12 cellular contexts compared by ENCODE assay signal in the genomic region with DNA sequence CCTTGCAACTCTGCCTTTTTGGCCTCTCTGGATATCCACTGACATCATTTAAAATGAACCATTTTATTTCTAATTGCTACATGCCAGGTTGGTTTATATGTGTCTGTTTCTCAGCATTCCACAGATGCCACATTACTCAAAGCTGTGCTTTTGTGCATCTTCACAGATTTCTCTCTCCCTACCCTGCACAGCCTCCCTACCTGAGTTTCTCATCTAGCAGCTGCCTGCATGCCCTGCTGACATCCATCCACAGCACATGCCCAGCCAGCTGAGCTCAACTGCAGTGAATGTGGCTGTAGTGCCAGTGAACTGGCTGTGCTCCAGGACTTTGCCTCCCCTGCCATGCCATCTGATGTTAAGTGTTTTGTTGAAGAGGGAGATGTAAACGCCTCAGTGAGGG. TPM values are rescaled to one million over a fixed set of nuclear protein-coding genes. Genes with fewer than 3 reads are reported as not detected.
DNase-seq lines count a peak whose midpoint lies in the region; ATAC-seq and TF ChIP-seq lines count a peak whose summit lies in the region.
"Had no signal": no experiment of that assay in that cellular context is flagged by ENCODE, and none has a peak within 500 bp of the region (broad histone marks: within the 10 kb centered on the region; RNA-seq: fewer than 3 reads in every experiment).

No MANE protein-coding gene starts in this region.

- no peak overlapping the region for H3K4me3 ChIP-seq in dorsolateral prefrontal cortex

- no peak overlapping the region for H3K4me3 Mint-ChIP-seq in CD14-positive monocyte
- H3K4me3 Mint-ChIP-seq: activated naive CD8-positive, alpha-beta T cell treated with anti-CD3 and anti-CD28 coated beads, Interleukin-2, amount 50 U/mL, for 24 hours had no signal

- H3K27ac ChIP-seq in dorsolateral prefrontal cortex = peak overlapping the region in 28 of 59 donors; percentile 2 to 76 (median 29)
- H3K27ac ChIP-seq: 22Rv1 had no signal

- DNase-seq in DMS 273 (lab: John Stamatoyannopoulos, UW; ENCODE audit: unreplicated experiment) (peak; percentile 80), DMS 273 treated with DMSO at 0.1 percent for 48 hours (lab: John Stamatoyannopoulos, UW) (no peak), NCI-H2107 treated with DMSO at 0.1 percent for 48 hours (lab: John Stamatoyannopoulos, UW; ENCODE audit: unreplicated experiment) (peak; percentile 77), dorsolateral prefrontal cortex (peak; percentile 51 to 83 (median 62)), pons (ENCODE audit: low spot score) (peak; percentile 87), DMS114 treated with DMSO at 0.1 percent for 48 hours (lab: John Stamatoyannopoulos, UW; ENCODE audit: unreplicated experiment) (no peak), CD14-positive monocyte (ENCODE audit: low spot score) (no peak)
- DNase-seq: activated naive CD8-positive, alpha-beta T cell treated with anti-CD3 and anti-CD28 coated beads, Interleukin-2, amount 50 U/mL, for 24 hours had no signal

- no peak for TF ChIP-seq CTCF in dorsolateral prefrontal cortex (IDR thresholded peaks at IDR 0.05 in 54 of 56, conservative IDR thresholded peaks at IDR 0.05 in 2 of 56; ENCODE audit: low read depth in 1 of 56, partially characterized antibody in 56 of 56)
- no peak for TF ChIP-seq CTCF in CD14-positive monocyte (IDR thresholded peaks at IDR 0.05)

- no peak for ATAC-seq in HG02763 (IDR thresholded peaks at IDR 0.05; ENCODE audit: unreplicated experiment)
- ATAC-seq: activated naive CD8-positive, alpha-beta T cell treated with anti-CD3 and anti-CD28 coated beads, Interleukin-2, amount 50 U/mL, for 24 hours had no signal

- no peak overlapping the region for H3K27ac Mint-ChIP-seq in CD14-positive monocyte
- H3K27ac Mint-ChIP-seq: activated naive CD8-positive, alpha-beta T cell treated with anti-CD3 and anti-CD28 coated beads, Interleukin-2, amount 50 U/mL, for 24 hours had no signal

- no peaks in the 10 kb centered on the region for H3K9me3 Mint-ChIP-seq in CD14-positive monocyte
- H3K9me3 Mint-ChIP-seq: activated naive CD8-positive, alpha-beta T cell treated with anti-CD3 and anti-CD28 coated beads, Interleukin-2, amount 50 U/mL, for 24 hours had no signal

- H3K27me3 ChIP-seq in dorsolateral prefrontal cortex = no peaks in the 10 kb centered on the region

- H3K36me3 Mint-ChIP-seq in CD14-positive monocyte = peaks cover 4 to 6% of the 10 kb centered on the region in 2 donors

- intact Hi-C loops in dorsolateral prefrontal cortex (cut with DNase I) = loop anchor here in 1 of 2 donors (5.0 kb wide), 1 partner anchor 34 kb away; no protein-coding TSS in a partner anchor
- intact Hi-C loops in CD14-positive monocyte (cut with micrococcal nuclease) = no loop called here

- peaks cover 0 to 3% (median 0%) of the 10 kb centered on the region in 3 donors for H3K27me3 Mint-ChIP-seq in CD14-positive monocyte (ENCODE audit: low read depth in 3 of 3)
- H3K27me3 Mint-ChIP-seq: activated naive CD8-positive, alpha-beta T cell treated with anti-CD3 and anti-CD28 coated beads, Interleukin-2, amount 50 U/mL, for 24 hours had no signal

- peaks cover 3% of the 10 kb centered on the region for H3K4me1 Mint-ChIP-seq in CD14-positive monocyte
- H3K4me1 Mint-ChIP-seq: activated naive CD8-positive, alpha-beta T cell treated with anti-CD3 and anti-CD28 coated beads, Interleukin-2, amount 50 U/mL, for 24 hours had no signal

RNA-seq across cellular contexts. Expression of gene PKP4, which starts 44.5 kb away (rescaled TPM):
- total RNA-seq in dorsolateral prefrontal cortex = 100 to 1,000 TPM; 163 to 459 (median 237) TPM
- under 1 TPM; 0.33 to 0.73 TPM for polyA plus RNA-seq in CD14-positive monocyte

RNA-seq across cellular contexts. Expression of gene CCDC148, which starts 44.7 kb away (rescaled TPM):
- total RNA-seq in dorsolateral prefrontal cortex = 10 to 100 TPM in 20 of 120 experiments, 1 to 10 TPM in 100; 4.8 to 15.3 (median 8.3) TPM
- polyA plus RNA-seq in CD14-positive monocyte = not detected
- total RNA-seq: activated CD8-positive, alpha-beta memory T cell treated with anti-CD3 and anti-CD28 coated beads for 36 hours; T-helper 2 cell treated with Interferon-gamma antibody and Interleukin-4, amounts not matched to agents 100 ng/mL and 5 ng/mL, for 36 hours had no signal

Comparison
In these comparisons a context has a peak if more than half of its experiments do, and no peak if none do; other contexts are left out.
1. DNase-seq: peak in DMS 273 (single experiment), NCI-H2107 treated with DMSO at 0.1 percent for 48 hours (single experiment), dorsolateral prefrontal cortex (10 of 10) and pons (single experiment); none in DMS 273 treated with DMSO at 0.1 percent for 48 hours (single experiment), DMS114 treated with DMSO at 0.1 percent for 48 hours (single experiment) and CD14-positive monocyte (single experiment).